30 cellular contexts compared by ENCODE assay signal in the genomic region with DNA sequence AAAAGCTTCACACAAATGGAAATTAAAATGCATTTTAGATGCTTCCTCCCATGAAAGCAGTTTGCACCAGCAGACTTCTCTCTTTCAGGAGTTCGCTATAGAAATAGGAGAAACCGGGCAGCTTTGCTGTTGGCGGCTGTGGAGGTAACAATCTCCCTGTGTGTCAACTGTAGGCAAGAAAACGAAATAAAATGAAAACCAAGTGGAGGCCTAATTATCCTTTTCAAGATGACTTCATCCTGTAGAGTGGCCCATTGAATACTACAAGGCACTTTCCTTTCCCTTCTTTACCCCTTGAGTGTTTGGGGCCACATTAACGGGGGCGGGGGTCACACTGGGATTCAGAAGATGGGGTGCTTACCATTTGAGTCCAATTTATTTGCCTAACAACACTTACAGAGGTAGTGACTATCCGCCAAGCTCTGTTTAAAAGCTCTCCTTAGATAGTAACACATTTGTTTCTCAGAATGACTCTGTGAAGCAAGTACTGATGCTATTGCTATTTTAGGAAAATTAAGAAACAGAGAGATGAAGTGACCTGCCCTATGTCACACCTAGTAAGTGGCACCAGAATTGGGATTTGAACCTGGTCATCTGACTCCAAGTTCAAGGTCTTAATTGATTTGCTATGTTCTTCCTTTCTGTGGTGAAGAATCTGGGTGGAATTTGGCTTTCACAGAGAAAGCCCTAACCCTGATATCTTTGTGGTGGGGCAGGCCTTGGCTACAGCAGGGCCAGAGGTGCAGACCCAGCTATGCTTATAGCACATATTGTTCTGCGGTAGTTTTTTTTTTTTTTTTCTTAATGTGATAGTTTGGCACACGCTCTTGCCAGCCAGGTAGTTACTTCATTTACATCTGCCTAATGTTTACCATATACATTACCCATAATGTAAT.
"Had no signal": no experiment of that assay in that cellular context is flagged by ENCODE, and none has a peak within 500 bp of the region (broad histone marks: within the 10 kb centered on the region; RNA-seq: fewer than 3 reads in every experiment).

No MANE protein-coding gene starts in this region.

- H3K4me1 ChIP-seq: lower lobe of right lung, stomach, testis, thyroid gland, transverse colon, upper lobe of left lung, vagina had no signal

- H3K27ac ChIP-seq: lower lobe of right lung, neutrophil, ovary, skin epidermis, stomach, testis, thyroid gland, transverse colon, upper lobe of left lung, vagina had no signal

- H3K36me3 ChIP-seq: lower lobe of right lung, neutrophil, ovary, stomach, thyroid gland, transverse colon, upper lobe of left lung, vagina had no signal

- H3K27ac Mint-ChIP-seq: naive thymus-derived CD8-positive, alpha-beta T cell; progenitor cell of endocrine pancreas; stimulated activated naive B cell treated with anti-CD40 and anti-IgM and Interleukin-4, amounts not matched to agents 10 μg/mL and 1 μg/mL and 100 μg/mL, for 72 hours had no signal

- H3K9me3 Mint-ChIP-seq: naive thymus-derived CD8-positive, alpha-beta T cell; nephron; neural crest cell; stimulated activated naive B cell treated with anti-CD40 and anti-IgM and Interleukin-4, amounts not matched to agents 10 μg/mL and 1 μg/mL and 100 μg/mL, for 72 hours had no signal

- DNase-seq: hippocampal formation; kidney glomerular epithelial cell; left cardiac atrium; lower lobe of right lung; mammary epithelial cell; mesenchymal stem cell; naive thymus-derived CD8-positive, alpha-beta T cell; occipital lobe; ovary; right cardiac atrium; stimulated activated CD4-positive, alpha-beta T cell treated with anti-CD3 and anti-CD28 coated beads, Interleukin-12 subunit alpha, Interleukin-12 subunit beta, amount 100 ng/mL, for 4 hours; stimulated activated CD4-positive, alpha-beta T cell treated with anti-CD3 and anti-CD28 coated beads, Interleukin-15, amount 100 ng/mL, for 24 hours; stimulated activated CD4-positive, alpha-beta T cell treated with anti-CD3 and anti-CD28 coated beads, Interleukin-2, amount 100 ng/mL, for 24 hours; stimulated activated CD4-positive, alpha-beta T cell treated with anti-CD3 and anti-CD28 coated beads, Interleukin-4, amount 100 ng/mL, for 1 hour; stimulated activated naive B cell treated with anti-CD40 and anti-IgM and Interleukin-4, amounts not matched to agents 10 μg/mL and 1 μg/mL and 100 μg/mL, for 72 hours; stimulated activated naive CD8-positive, alpha-beta T cell treated with anti-CD3 and anti-CD28 coated beads, Interleukin-15, Interleukin-2, amounts not matched to agents 100 U/mL and 50 U/mL, for 24 hours; stomach; testis; thyroid gland; transverse colon; upper lobe of left lung had no signal

- FAIRE-seq: keratinocyte had no signal

- H3K36me3 Mint-ChIP-seq: naive thymus-derived CD8-positive, alpha-beta T cell; stimulated activated naive B cell treated with anti-CD40 and anti-IgM and Interleukin-4, amounts not matched to agents 10 μg/mL and 1 μg/mL and 100 μg/mL, for 72 hours had no signal

- ATAC-seq: left lobe of liver; lower lobe of right lung; naive thymus-derived CD8-positive, alpha-beta T cell; right cardiac atrium; sciatic nerve; stimulated activated naive B cell treated with anti-CD40 and anti-IgM and Interleukin-4, amounts not matched to agents 10 μg/mL and 1 μg/mL and 100 μg/mL, for 72 hours; stimulated activated naive CD8-positive, alpha-beta T cell treated with anti-CD3 and anti-CD28 coated beads, Interleukin-15, Interleukin-2, amounts not matched to agents 100 U/mL and 50 U/mL, for 24 hours had no signal

- H3K4me3 Mint-ChIP-seq: naive thymus-derived CD8-positive, alpha-beta T cell; nephron; neural crest cell; stimulated activated naive B cell treated with anti-CD40 and anti-IgM and Interleukin-4, amounts not matched to agents 10 μg/mL and 1 μg/mL and 100 μg/mL, for 72 hours had no signal

- H3K4me1 Mint-ChIP-seq: naive thymus-derived CD8-positive, alpha-beta T cell; nephron; stimulated activated naive B cell treated with anti-CD40 and anti-IgM and Interleukin-4, amounts not matched to agents 10 μg/mL and 1 μg/mL and 100 μg/mL, for 72 hours had no signal

- H3K4me3 ChIP-seq: lower lobe of right lung, ovary, skin epidermis, stomach, testis, thyroid gland, transverse colon, upper lobe of left lung, vagina had no signal

- H3K27me3 ChIP-seq: neutrophil, ovary, testis, thyroid gland, upper lobe of left lung, vagina had no signal

- H3K9me3 ChIP-seq: lower lobe of right lung, neutrophil, ovary, stomach, testis, thyroid gland, transverse colon, upper lobe of left lung, vagina had no signal
